In the genomic region with DNA sequence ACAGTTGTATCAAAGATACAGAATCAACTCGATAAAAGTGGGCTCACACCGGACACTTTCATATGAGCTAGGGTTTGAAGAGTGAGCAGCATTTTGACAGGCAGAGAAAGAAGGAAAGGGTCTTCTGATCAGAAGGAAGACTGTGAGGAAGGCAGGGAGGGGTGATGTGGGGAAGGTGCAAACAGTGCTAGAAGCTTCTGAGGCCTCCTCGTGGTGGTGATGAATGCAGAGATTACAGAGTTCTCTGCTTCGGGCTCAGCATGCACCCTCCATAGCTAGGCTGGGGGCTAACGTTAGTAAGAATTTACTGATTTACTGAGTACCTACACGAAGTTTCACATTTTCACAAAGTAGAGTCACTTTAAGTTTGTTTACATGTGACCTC, we compare ENCODE assay signal across 7 cellular contexts. TPM values are rescaled to one million over a fixed set of nuclear protein-coding genes. Genes with fewer than 3 reads are reported as not detected.
DNase-seq lines count a peak whose midpoint lies in the region; ATAC-seq, FAIRE-seq and TF ChIP-seq lines count a peak whose summit lies in the region.
"Not testable (repeated sequence)": the region's sequence is repeated elsewhere in the genome, so short reads cannot be mapped to it uniquely, and the experiment has no call there.

No MANE protein-coding gene starts in this region.

- WGBS in pancreas, 2 donors: 0 to 9% methylated on average over 5 to 6 of the region's 6 CpGs

- not testable (repeated sequence) for DNase-seq in central memory CD8-positive, alpha-beta T cell (ENCODE audit: low spot score in 2 of 2); pancreas

- H3K27me3 Mint-ChIP-seq in IgD-negative memory B cell; central memory CD8-positive, alpha-beta T cell: not testable (repeated sequence)

- peak overlapping the region; percentile 79 for H3K9ac ChIP-seq in iPS-15b (ENCODE audit: low read depth, low read length)

- not testable (repeated sequence) for H3K27me3 ChIP-seq in iPS-15b (ENCODE audit: control insufficient read depth, insufficient read depth, low read length); pancreas

- H3K27ac Mint-ChIP-seq in IgD-negative memory B cell: peak overlapping the region; percentile 45 to 100 (median 92)
- H3K27ac Mint-ChIP-seq in central memory CD8-positive, alpha-beta T cell (ENCODE audit: low read depth): peak overlapping the region; percentile 86

- peak overlapping the region; percentile 93 to 98 (median 96) for H3K4me3 Mint-ChIP-seq in IgD-negative memory B cell
- peak overlapping the region; percentile 92 for H3K4me3 Mint-ChIP-seq in central memory CD8-positive, alpha-beta T cell

- intact Hi-C loops in pancreas (cut with DNase I): not testable (repeated sequence)

- H3K4me1 ChIP-seq in iPS-15b (ENCODE audit: control insufficient read depth, insufficient read depth, low read length); pancreas: not testable (repeated sequence)

- not testable (repeated sequence) for FAIRE-seq in pancreas (lab: Jason Lieb, UNC)

- TF ChIP-seq CTCF in VCaP (conservative IDR thresholded peaks at IDR 0.05); pancreas (IDR thresholded peaks at IDR 0.05): not testable (repeated sequence)

- not testable (repeated sequence) for H3K36me3 Mint-ChIP-seq in IgD-negative memory B cell
- H3K36me3 Mint-ChIP-seq in central memory CD8-positive, alpha-beta T cell (ENCODE audit: insufficient read depth): peaks cover 29% of the 10 kb centered on the region

- not testable (repeated sequence) for H3K36me3 ChIP-seq in iPS-15b (ENCODE audit: control insufficient read depth, insufficient read depth, low read length); pancreas

- peaks cover 21 to 42% (median 42%) of the 10 kb centered on the region in 3 donors for H3K4me1 Mint-ChIP-seq in IgD-negative memory B cell
- peaks cover 55% of the 10 kb centered on the region for H3K4me1 Mint-ChIP-seq in central memory CD8-positive, alpha-beta T cell

- not testable (repeated sequence) for H3K9me3 ChIP-seq in iPS-15b (ENCODE audit: control insufficient read depth, insufficient read depth, low read length); pancreas

- ATAC-seq in GM18861 (IDR thresholded peaks at IDR 0.05; ENCODE audit: unreplicated experiment) (peak; percentile 13), HG02571 (IDR thresholded peaks at IDR 0.05; ENCODE audit: unreplicated experiment) (peak; percentile 26), pancreas (peak; percentile 7 to 51 (median 23))
- ATAC-seq in central memory CD8-positive, alpha-beta T cell (replicated peaks; ENCODE audit: extremely low read depth, poor library complexity, severe bottlenecking): peak; percentile 76

- peak overlapping the region; percentile 60 for H3K4me3 ChIP-seq in iPS-15b (ENCODE audit: low read depth, low read length)
- H3K4me3 ChIP-seq in pancreas: peak overlapping the region; percentile 98 to 99 (median 98)

- H3K9me3 Mint-ChIP-seq in IgD-negative memory B cell; central memory CD8-positive, alpha-beta T cell: not testable (repeated sequence)

- H3K27ac ChIP-seq in VCaP (peak overlapping the region; percentile 81), pancreas (peak overlapping the region in 3 of 4 donors; percentile 70 to 88 (median 79))

RNA-seq across cellular contexts. Expression of gene CCDC127, which starts 0.5 kb away (rescaled TPM):
- 5.1 TPM for polyA plus RNA-seq in IgD-negative memory B cell
- 1 to 10 TPM; 1.5 to 3.9 (median 2.2) TPM for total RNA-seq in pancreas
- 1 to 10 TPM; 1.2 to 1.6 TPM for polyA plus RNA-seq in pancreas

RNA-seq across cellular contexts. Expression of gene SDHA, which starts 0.7 kb away (rescaled TPM):
- polyA plus RNA-seq in IgD-negative memory B cell: 177 TPM
- 10 to 100 TPM; 37.9 to 69.4 (median 55.3) TPM for total RNA-seq in pancreas
- polyA plus RNA-seq in pancreas: 10 to 100 TPM; 41.9 to 55.8 TPM

RNA-seq across cellular contexts. Expression of gene LRRC14B, which starts 26.2 kb away (rescaled TPM):
- polyA plus RNA-seq in IgD-negative memory B cell (not detected), pancreas (not detected)
- total RNA-seq in pancreas: not detected

RNA-seq across cellular contexts. Expression of gene PDCD6, which starts 54.0 kb away (rescaled TPM):
- polyA plus RNA-seq in IgD-negative memory B cell: 179 TPM
- total RNA-seq in pancreas: 10 to 100 TPM; 24.2 to 47.7 (median 30.6) TPM
- 10 to 100 TPM; 54.7 to 66.4 TPM for polyA plus RNA-seq in pancreas

Comparison
In these comparisons a context has a peak if more than half of its experiments do, and no peak if none do; other contexts are left out.
1. ATAC-seq: peak in every context shown above with its lines; median percentile 76 in central memory CD8-positive, alpha-beta T cell; 26 in HG02571; 23 in pancreas; 13 in GM18861.